Comparison of ENCODE assay signal across 2 cellular contexts in the genomic region with DNA sequence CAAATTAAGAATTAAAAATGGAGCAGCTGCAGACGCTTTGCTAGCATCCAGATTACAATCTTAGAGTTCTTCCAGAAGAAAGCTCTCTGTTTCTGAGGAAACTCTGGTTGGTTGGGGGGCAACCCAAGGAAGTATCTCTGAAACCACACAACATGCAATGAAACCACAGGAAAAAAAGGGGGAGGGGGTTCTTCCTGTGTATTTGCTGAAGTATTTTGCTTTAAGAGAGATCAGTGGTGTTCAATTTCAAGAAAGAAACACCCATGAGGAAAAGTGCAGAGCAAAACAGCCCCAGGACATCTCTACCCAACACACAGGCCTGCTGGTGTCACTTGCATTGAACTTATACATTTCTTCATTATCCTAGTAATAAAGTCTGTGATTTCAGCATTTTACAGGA.
TF ChIP-seq lines count a peak whose summit lies in the region.

No MANE protein-coding gene starts in this region.

TF ChIP-seq in GM12891, 5 proteins besides CTCF, POLR2A, EP300 and RAD21:
- TF ChIP-seq TAF1 (IDR thresholded peaks at IDR 0.05; ENCODE audit: low read depth, low read length) (no peak), POLR2AphosphoS5 (IDR thresholded peaks at IDR 0.05; ENCODE audit: low read depth, low read length) (no peak), SPI1 (IDR thresholded peaks at IDR 0.05; ENCODE audit: low read depth, low read length) (no peak), POU2F2 (IDR thresholded peaks at IDR 0.05; ENCODE audit: low read depth, low read length) (no peak), PAX5 (IDR thresholded peaks at IDR 0.05; ENCODE audit: insufficient read depth, low read length, severe bottlenecking) (no peak)

TF ChIP-seq in HEK293T, 16 proteins besides CTCF, POLR2A, EP300 and RAD21:
- TF ChIP-seq FOXK2 (IDR thresholded peaks at IDR 0.05) (no peak), LEF1 (IDR thresholded peaks at IDR 0.05; ENCODE audit: borderline replicate concordance) (no peak), L3MBTL2 (conservative IDR thresholded peaks at IDR 0.05) (no peak), SP1 (IDR thresholded peaks at IDR 0.05) (no peak), NFRKB (IDR thresholded peaks at IDR 0.05) (no peak)
